Comparison of ENCODE assay signal across 14 cellular contexts in the genomic region with DNA sequence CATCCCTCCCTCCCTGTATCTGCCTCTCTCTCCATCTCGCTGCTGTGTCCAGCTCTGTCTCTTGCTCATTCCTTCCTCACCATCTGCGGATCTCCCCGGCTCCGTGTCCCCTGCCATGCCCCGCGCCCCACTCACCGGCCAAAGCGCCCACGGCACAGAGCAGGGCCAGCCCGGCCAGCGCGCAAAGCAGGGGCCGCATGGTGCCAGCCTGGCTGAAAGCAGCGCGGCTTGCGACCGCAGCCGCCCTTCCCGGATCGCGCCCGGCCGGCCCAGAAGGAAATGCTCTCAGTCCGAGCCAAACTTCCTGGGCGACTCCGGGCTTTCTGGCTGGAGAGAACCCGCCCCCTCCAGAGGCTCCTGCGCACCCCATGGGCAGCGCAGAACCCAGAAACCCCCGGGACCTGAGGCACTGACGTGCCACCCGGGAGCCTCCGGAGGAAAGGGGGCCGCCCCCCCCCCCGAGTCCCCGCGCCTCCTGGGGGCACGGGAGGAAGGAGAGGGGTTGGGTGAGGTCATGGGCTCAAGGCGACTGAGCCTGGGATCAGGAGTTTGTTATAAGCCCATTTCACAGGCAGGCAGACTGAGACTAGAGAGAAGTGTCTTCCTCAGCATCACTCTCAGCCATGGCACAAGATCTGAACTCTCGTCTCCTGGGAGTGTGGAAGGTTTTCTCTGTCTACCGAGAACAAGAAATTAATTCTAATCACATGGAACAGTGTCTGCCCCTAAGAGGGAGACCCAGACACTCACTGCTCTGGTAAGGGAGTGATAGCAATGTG. TPM values are rescaled to one million over a fixed set of nuclear protein-coding genes. Genes with fewer than 3 reads are reported as not detected.
DNase-seq lines count a peak whose midpoint lies in the region; ATAC-seq and TF ChIP-seq lines count a peak whose summit lies in the region.
"Had no signal": no experiment of that assay in that cellular context is flagged by ENCODE, and none has a peak within 500 bp of the region (broad histone marks: within the 10 kb centered on the region; RNA-seq: fewer than 3 reads in every experiment).

No MANE protein-coding gene starts in this region.

- ATAC-seq in heart right ventricle = peak in 1 of 8 donors; percentile 20
- ATAC-seq in GM19328 (IDR thresholded peaks at IDR 0.05; ENCODE audit: unreplicated experiment) = no peak
- ATAC-seq in GM19351 (IDR thresholded peaks at IDR 0.05; ENCODE audit: unreplicated experiment) = no peak
- ATAC-seq: activated T-cell treated with anti-CD3 and anti-CD28 coated beads, Interleukin-2, amount 50 U/mL, for 4 hours; stimulated activated effector memory CD8-positive, alpha-beta T cell treated with anti-CD3 and anti-CD28 coated beads, Interleukin-12 subunit alpha, Interleukin-12 subunit beta, amount 100 ng/mL, for 72 hours had no signal

- H3K4me3 ChIP-seq in BJ (ENCODE audit: low read depth, low read length) (peak overlapping the region; percentile 31), MG63 (peak overlapping the region; percentile 39), heart right ventricle (peak overlapping the region in 8 of 10 donors; percentile 10 to 35 (median 24))

- H3K36me3 Mint-ChIP-seq in osteocyte (ENCODE audit: unreplicated experiment) = no peaks in the 10 kb centered on the region
- H3K36me3 Mint-ChIP-seq: stimulated activated effector memory CD8-positive, alpha-beta T cell treated with anti-CD3 and anti-CD28 coated beads, Interleukin-12 subunit alpha, Interleukin-12 subunit beta, amount 100 ng/mL, for 72 hours had no signal

- POLR2A ChIA-PET in BJ (lab: Charles Lee) = no interaction called here

- peak overlapping the region in 2 of 10 donors; percentile 10 to 40 for H3K27ac ChIP-seq in heart right ventricle

- peaks cover 0 to 7% (median 0%) of the 10 kb centered on the region in 9 donors for H3K4me1 ChIP-seq in heart right ventricle

- no peaks in the 10 kb centered on the region for H3K9me3 Mint-ChIP-seq in osteocyte (ENCODE audit: unreplicated experiment)
- H3K9me3 Mint-ChIP-seq: activated T-cell treated with anti-CD3 and anti-CD28 coated beads, Interleukin-2, amount 50 U/mL, for 4 hours; stimulated activated effector memory CD8-positive, alpha-beta T cell treated with anti-CD3 and anti-CD28 coated beads, Interleukin-12 subunit alpha, Interleukin-12 subunit beta, amount 100 ng/mL, for 72 hours had no signal

- H3K27ac Mint-ChIP-seq in osteocyte (ENCODE audit: unreplicated experiment) = no peak overlapping the region
- H3K27ac Mint-ChIP-seq: stimulated activated effector memory CD8-positive, alpha-beta T cell treated with anti-CD3 and anti-CD28 coated beads, Interleukin-12 subunit alpha, Interleukin-12 subunit beta, amount 100 ng/mL, for 72 hours had no signal

- H3K9me3 ChIP-seq in MG63 (no peaks in the 10 kb centered on the region), heart right ventricle (no peaks in the 10 kb centered on the region)

- DNase-seq in BJ (ENCODE audit: low read depth) (no peak), MG63 (peak; percentile 53), heart right ventricle (no peak), osteocyte (ENCODE audit: extremely low spot score, unreplicated experiment) (no peak), SHP77 treated with DMSO at 0.1 percent for 48 hours (lab: John Stamatoyannopoulos, UW) (no peak), HPDE6-E6E7 (ENCODE audit: extremely low spot score) (no peak)
- DNase-seq: activated CD4-positive, CD25-positive, alpha-beta regulatory T cell; activated T-cell treated with anti-CD3 and anti-CD28 coated beads, Interleukin-2, amount 50 U/mL, for 4 hours; Calu3; NCI-H1048; NCI-H526 treated with DMSO at 0.1 percent for 48 hours had no signal

- H3K27me3 ChIP-seq in BJ (ENCODE audit: control insufficient read depth, insufficient read depth, low read length) (no peaks in the 10 kb centered on the region), MG63 (no peaks in the 10 kb centered on the region), heart right ventricle (peaks cover 0 to 64% (median 32%) of the 10 kb centered on the region in 7 donors)

- 5% methylated on average over 37 to 41 of the region's 41 CpGs for WGBS in heart right ventricle, 2 donors

- CTCF ChIA-PET in BJ (lab: Yijun Ruan, JAX) = interaction anchor here (0.7 kb wide), 1 partner anchor 11 kb away, joined by 5 read pairs; no protein-coding TSS in a partner anchor

- H3K27me3 Mint-ChIP-seq in osteocyte (ENCODE audit: unreplicated experiment) = peaks cover 5% of the 10 kb centered on the region

- H3K36me3 ChIP-seq in BJ (ENCODE audit: control insufficient read depth, insufficient read depth, low read length) (no peaks in the 10 kb centered on the region), MG63 (no peaks in the 10 kb centered on the region), heart right ventricle (no peaks in the 10 kb centered on the region)

- no peak for TF ChIP-seq CTCF in BJ (IDR thresholded peaks at IDR 0.05; ENCODE audit: insufficient read depth, low read depth, low read length)
- TF ChIP-seq CTCF in heart right ventricle (IDR thresholded peaks at IDR 0.05) = no peak
- TF ChIP-seq CTCF in osteocyte (IDR thresholded peaks at IDR 0.05) = no peak

- H3K4me1 Mint-ChIP-seq in osteocyte (ENCODE audit: unreplicated experiment) = peaks cover 5% of the 10 kb centered on the region

- intact Hi-C loops in heart right ventricle (cut with DNase I) = no loop called here

- peak overlapping the region; percentile 4 for H3K4me3 Mint-ChIP-seq in osteocyte (ENCODE audit: unreplicated experiment)
- H3K4me3 Mint-ChIP-seq: activated T-cell treated with anti-CD3 and anti-CD28 coated beads, Interleukin-2, amount 50 U/mL, for 4 hours; stimulated activated effector memory CD8-positive, alpha-beta T cell treated with anti-CD3 and anti-CD28 coated beads, Interleukin-12 subunit alpha, Interleukin-12 subunit beta, amount 100 ng/mL, for 72 hours had no signal

RNA-seq across cellular contexts. Expression of a gene that starts 45.2 kb away (rescaled TPM):
- polyA plus RNA-seq in BJ (2011; rRNA removed) = not detected in 2 replicates
- not detected in 2 replicates for polyA minus RNA-seq in BJ (2011; rRNA and poly(A)+ RNA removed)
- total RNA-seq in MG63 (2014; rRNA removed; shearing (Covaris generic); ENCODE audit: low replicate concordance) = not detected in 2 replicates
- under 1 TPM in 4 of 10 donors, not detected in 6; 0.09 to 0.24 (median 0.21) TPM for total RNA-seq in heart right ventricle
- polyA plus RNA-seq in heart right ventricle = under 1 TPM; 0.06 to 0.22 TPM
- total RNA-seq in osteocyte = not detected in 2 replicates
- total RNA-seq: activated T-cell treated with anti-CD3 and anti-CD28 coated beads, Interleukin-2, amount 50 U/mL, for 4 hours; Calu3 had no signal
